ENCODE assay signal across 20 cellular contexts in the genomic region with DNA sequence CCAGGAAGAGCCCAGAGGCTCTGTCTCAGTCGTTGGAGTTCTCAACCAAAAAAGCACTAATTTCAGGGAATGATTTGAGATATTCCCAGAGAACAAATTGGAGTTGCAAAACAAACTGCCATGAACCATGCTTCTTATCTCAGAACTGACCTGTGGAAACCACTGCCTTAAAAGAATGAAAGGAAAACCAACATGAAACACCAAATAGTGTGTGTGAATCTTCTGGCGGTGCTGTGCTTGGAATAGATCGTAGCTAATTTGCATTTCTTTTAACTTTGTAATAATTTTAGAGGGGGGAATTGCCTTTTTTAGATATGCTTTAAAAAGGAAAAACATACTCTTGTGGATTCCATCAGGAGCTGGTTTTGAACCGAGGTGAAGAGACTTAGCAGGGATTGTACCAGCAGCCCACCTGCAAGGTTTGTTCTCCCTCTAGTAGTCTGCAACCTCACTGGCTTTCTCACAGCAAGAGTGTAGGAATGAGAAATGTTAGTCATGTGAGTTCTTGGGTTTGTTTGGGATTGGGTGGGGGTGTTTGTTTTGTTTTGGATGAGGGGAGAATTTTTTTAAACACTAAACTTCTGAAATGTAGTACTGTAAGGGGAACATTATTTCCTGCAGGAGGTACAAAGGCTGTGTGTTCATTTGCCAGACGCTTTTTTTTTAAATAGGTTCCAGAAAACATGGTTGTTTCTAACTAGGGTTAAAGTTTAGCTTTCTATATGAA. TPM values are rescaled to one million over a fixed set of nuclear protein-coding genes. Genes with fewer than 3 reads are reported as not detected.
DNase-seq lines count a peak whose midpoint lies in the region; ATAC-seq, FAIRE-seq and TF ChIP-seq lines count a peak whose summit lies in the region.
"Had no signal": no experiment of that assay in that cellular context is flagged by ENCODE, and none has a peak within 500 bp of the region (broad histone marks: within the 10 kb centered on the region; RNA-seq: fewer than 3 reads in every experiment).

No MANE protein-coding gene starts in this region.

- H3K4me2 ChIP-seq in IMR-90 (ENCODE audit: low read depth, low read length): no peak overlapping the region
- H3K4me2 ChIP-seq in HepG2 (ENCODE audit: low read depth, low read length): peak overlapping the region; percentile 60
- no peak overlapping the region for H3K4me2 ChIP-seq in mammary epithelial cell (ENCODE audit: insufficient read depth, low read depth, low read length)
- H3K4me2 ChIP-seq: BLaER1 had no signal

- TF ChIP-seq CTCF in IMR-90 (conservative IDR thresholded peaks at IDR 0.05; ENCODE audit: low read depth, low read length) (no peak), HepG2 (CRISPR knock-in tag; IDR thresholded peaks at IDR 0.05) (no peak), upper lobe of left lung (IDR thresholded peaks at IDR 0.05) (no peak), mammary epithelial cell (conservative IDR thresholded peaks at IDR 0.05 in 1 of 2, IDR thresholded peaks at IDR 0.05 in 1 of 2; ENCODE audit: extremely low read depth in 1 of 2, insufficient read depth in 1 of 2, low read depth in 1 of 2, low read length in 2 of 2) (no peak)

- no peak overlapping the region for H3K56ac ChIP-seq in IMR-90 (ENCODE audit: extremely low read depth, insufficient read depth, low read length)

- TF ChIP-seq EP300 in HepG2 (IDR thresholded peaks at IDR 0.05; ENCODE audit: low read depth in 2 of 2, low read length in 2 of 2) (peak in 1 of 2 experiments; percentile 80; a peak in 2 of 4 replicates), HepG2 (CRISPR knock-in tag; IDR thresholded peaks at IDR 0.05; ENCODE audit: borderline replicate concordance) (no peak), upper lobe of left lung (IDR thresholded peaks at IDR 0.05) (no peak)

- H4K8ac ChIP-seq in IMR-90 (ENCODE audit: low read depth in 2 of 2, low read length in 2 of 2): no peak overlapping the region

- intact Hi-C loops in IMR-90 (cut with micrococcal nuclease) (no loop called here), HepG2 (cut with micrococcal nuclease; ENCODE audit: unreplicated experiment) (loop anchor here (2.0 kb wide), 2 partner anchors 34 to 46 kb away; a partner anchor contains a TSS), mammary epithelial cell (cut with micrococcal nuclease) (no loop called here)

- peak; percentile 97 for FAIRE-seq in HepG2 (lab: Jason Lieb, UNC)

- H2AFZ ChIP-seq in IMR-90 (replicated peaks; ENCODE audit: low read length, poor library complexity) (no peak overlapping the region), HepG2 (ENCODE audit: low read length) (no peak overlapping the region), mammary epithelial cell (ENCODE audit: low read depth, low read length) (no peak overlapping the region)

- no peak overlapping the region for H3K14ac ChIP-seq in IMR-90 (replicated peaks; ENCODE audit: low read depth, low read length)

- no peak overlapping the region for H3K18ac ChIP-seq in IMR-90 (ENCODE audit: low read depth, low read length)

- H3K27me3 ChIP-seq in IMR-90 (ENCODE audit: control insufficient read depth, insufficient read depth, low read length) (no peaks in the 10 kb centered on the region), HepG2 (ENCODE audit: control insufficient read depth in 1 of 2, insufficient read depth in 2 of 2, low read length in 2 of 2) (no peaks in the 10 kb centered on the region), upper lobe of left lung (no peaks in the 10 kb centered on the region), mammary epithelial cell (ENCODE audit: insufficient read depth, low read length) (no peaks in the 10 kb centered on the region)
- H3K27me3 ChIP-seq: BLaER1, thyroid gland had no signal

- ATAC-seq in GM21515 (IDR thresholded peaks at IDR 0.05; ENCODE audit: unreplicated experiment) (peak; percentile 53), IMR-90 (ENCODE audit: low read depth) (peak; percentile 54), HepG2 (peak; percentile 92), upper lobe of left lung (ENCODE audit: low FRiP score in 2 of 2) (no peak), HG03520 (IDR thresholded peaks at IDR 0.05; ENCODE audit: unreplicated experiment) (no peak)
- ATAC-seq: activated T-cell treated with anti-CD3 and anti-CD28 coated beads, Interleukin-2, amount 50 U/mL, for 4 hours had no signal

- CTCF ChIA-PET in IMR-90 (lab: Yijun Ruan, JAX) (no interaction called here), HepG2 (lab: Yijun Ruan, JAX; ENCODE audit: low intra/inter-chr PET ratio, low total read pairs) (no interaction called here), mammary epithelial cell (lab: Charles Lee; ENCODE audit: low non-redundant PET) (no interaction called here)

- in situ Hi-C loops in IMR-90 (cut with MboI; ENCODE audit: low sequenced_read_pairs): no loop called here
- in situ Hi-C loops in HepG2 (cut with HindIII; ENCODE audit: extremely low pct_ligation_motif_present, low pct_unique_long_range_greater_than_20kb): no loop called here
- in situ Hi-C loops in mammary epithelial cell (cut with MboI; ENCODE audit: low sequenced_read_pairs in 2 of 2): no loop called here

- no peak overlapping the region for H3K9ac ChIP-seq in IMR-90 (ENCODE audit: low read depth, low read length)
- H3K9ac ChIP-seq in HepG2 (ENCODE audit: insufficient read depth, low read depth, low read length): peak overlapping the region; percentile 41
- H3K9ac ChIP-seq in mammary epithelial cell (ENCODE audit: insufficient read depth, low read length): no peak overlapping the region
- H3K9ac ChIP-seq: BLaER1 had no signal

- H3K23ac ChIP-seq in IMR-90 (ENCODE audit: low read depth, low read length): no peak overlapping the region

- TF ChIP-seq POLR2A in IMR-90 (IDR thresholded peaks at IDR 0.05; ENCODE audit: low read depth, low read length) (no peak), HepG2 (IDR thresholded peaks at IDR 0.05; ENCODE audit: insufficient read depth in 1 of 2, low read depth in 2 of 2, low read length in 2 of 2) (peak; percentile 39 to 62; a peak in 2 of 4 replicates), upper lobe of left lung (IDR thresholded peaks at IDR 0.05) (no peak)

- no peak overlapping the region for H4K5ac ChIP-seq in IMR-90 (ENCODE audit: low read depth, low read length)

- TF ChIP-seq RAD21 in IMR-90 (IDR thresholded peaks at IDR 0.05; ENCODE audit: low read length): no peak
- TF ChIP-seq RAD21 in HepG2 (CRISPR knock-in tag; IDR thresholded peaks at IDR 0.05): no peak

- no peak overlapping the region for H2BK5ac ChIP-seq in IMR-90 (ENCODE audit: low read depth, low read length, poor library complexity, severe bottlenecking)

- H3K4me3 ChIP-seq in IMR-90 (ENCODE audit: insufficient read depth, low read depth, low read length) (no peak overlapping the region), HepG2 (replicated peaks in 1 of 3; ENCODE audit: insufficient read depth in 1 of 3, low read depth in 2 of 3, low read length in 3 of 3) (peak overlapping the region in 1 of 3 experiments; percentile 34; a peak in 1 of 6 replicates), upper lobe of left lung (no peak overlapping the region), mammary epithelial cell (replicated peaks in 1 of 3; ENCODE audit: insufficient read depth in 1 of 3, low read depth in 2 of 3, low read length in 3 of 3) (no peak overlapping the region)
- H3K4me3 ChIP-seq: BLaER1, skin epidermis, thyroid gland had no signal

- no peak overlapping the region for H2AK9ac ChIP-seq in IMR-90 (replicated peaks; ENCODE audit: low read depth, low read length, poor library complexity)

- POLR2A ChIA-PET in IMR-90 (lab: Charles Lee; ENCODE audit: unreplicated experiment) (no interaction called here), HepG2 (lab: Yijun Ruan, JAX) (interaction anchor here (0.8 to 1.4 kb wide), 7 partner anchors 13 to 113 kb away, joined by 3 to 4 read pairs (median 4); no protein-coding TSS in a partner anchor)

- H3K9me3 ChIP-seq in IMR-90 (ENCODE audit: control insufficient read depth, insufficient read depth, low read length): no peaks in the 10 kb centered on the region
- H3K9me3 ChIP-seq in HepG2 (ENCODE audit: low read length): no peaks in the 10 kb centered on the region
- H3K9me3 ChIP-seq in upper lobe of left lung: no peaks in the 10 kb centered on the region
- H3K9me3 ChIP-seq in mammary epithelial cell (replicated peaks; ENCODE audit: insufficient read depth, low read length): no peaks in the 10 kb centered on the region
- H3K9me3 ChIP-seq: BLaER1, thyroid gland had no signal

- BruUV-seq in IMR-90 (replicated peaks; lab: Mats Ljungman, UMichigan) (no TSS peak), HepG2 (replicated peaks; lab: Mats Ljungman, UMichigan) (TSS peak; percentile 99), mammary epithelial cell (replicated peaks; lab: Mats Ljungman, UMichigan) (no TSS peak)

- H3K79me2 ChIP-seq in HepG2 (ENCODE audit: insufficient read depth, low read length): no peaks in the 10 kb centered on the region
- no peaks in the 10 kb centered on the region for H3K79me2 ChIP-seq in mammary epithelial cell (ENCODE audit: insufficient read depth, low read length)

- no peaks in the 10 kb centered on the region; the same call in none of the 2 replicates for H3K4me1 ChIP-seq in IMR-90 (ENCODE audit: control insufficient read depth, insufficient read depth, low read length)
- H3K4me1 ChIP-seq in HepG2 (ENCODE audit: insufficient read depth, low read length): peaks cover 71% of the 10 kb centered on the region
- no peaks in the 10 kb centered on the region for H3K4me1 ChIP-seq in upper lobe of left lung
- H3K4me1 ChIP-seq in mammary epithelial cell (ENCODE audit: insufficient read depth, low read length): no peaks in the 10 kb centered on the region
- H3K4me1 ChIP-seq: BLaER1 had no signal

- no peak overlapping the region for H2BK20ac ChIP-seq in IMR-90 (ENCODE audit: low read depth, low read length)

- H3K27ac ChIP-seq in IMR-90 (ENCODE audit: insufficient read depth, low read length): no peak overlapping the region
- peak overlapping the region; percentile 65 for H3K27ac ChIP-seq in HepG2 (ENCODE audit: extremely low read length, insufficient read depth, low read length)
- H3K27ac ChIP-seq in upper lobe of left lung: no peak overlapping the region
- H3K27ac ChIP-seq in mammary epithelial cell (ENCODE audit: insufficient read depth, low read depth, low read length): no peak overlapping the region
- H3K27ac ChIP-seq: BLaER1, skin epidermis, thyroid gland had no signal

- dilution Hi-C loops in IMR-90 (cut with HindIII; ENCODE audit: low sequenced_read_pairs, unreplicated experiment): no loop called here
- dilution Hi-C loops in mammary epithelial cell (cut with HindIII; ENCODE audit: low sequenced_read_pairs): no loop called here

- DNase-seq in COLO829 (ENCODE audit: low spot score): peak; percentile 34
- DNase-seq in IMR-90: no peak
- DNase-seq in HepG2 (ENCODE audit: low spot score): peak; percentile 91
- no peak for DNase-seq in upper lobe of left lung
- DNase-seq in mammary epithelial cell: no peak
- DNase-seq in SIG-M5 treated with dmso at 0.1 percent for 504 hours (lab: John Stamatoyannopoulos, UW; ENCODE audit: unreplicated experiment): no peak
- DNase-seq: 8988T; activated CD4-positive, alpha-beta T cell treated with anti-CD3 and anti-CD28 coated beads, Interleukin-2, amount 50 U/mL, for 1 hour; activated T-cell treated with anti-CD3 and anti-CD28 coated beads, Interleukin-2, amount 50 U/mL, for 4 hours; DMS153; effector memory CD4-positive, alpha-beta T cell; H9; KBM-7; NCI-H1092; stimulated activated CD4-positive, alpha-beta T cell treated with anti-CD3 and anti-CD28 coated beads, Interleukin-4, amount 100 ng/mL, for 4 hours; thyroid gland had no signal

- H3K79me1 ChIP-seq in IMR-90 (ENCODE audit: low read depth in 1 of 2, low read length in 2 of 2): peaks cover 3 to 14% of the 10 kb centered on the region in 2 experiments; a peak in 2 of 4 replicates

- no peak overlapping the region for H2BK120ac ChIP-seq in IMR-90 (ENCODE audit: low read depth, low read length)

- no peak overlapping the region for H3K4ac ChIP-seq in IMR-90 (ENCODE audit: low read depth, low read length)

- no peak overlapping the region for H4K91ac ChIP-seq in IMR-90 (ENCODE audit: insufficient read depth, low read depth, low read length)

- H4K20me1 ChIP-seq in IMR-90 (ENCODE audit: insufficient read depth, low read length): no peaks in the 10 kb centered on the region
- H4K20me1 ChIP-seq in HepG2 (ENCODE audit: insufficient read depth, low read length): no peaks in the 10 kb centered on the region
- H4K20me1 ChIP-seq in mammary epithelial cell (ENCODE audit: insufficient read depth, low read length): no peaks in the 10 kb centered on the region
- H4K20me1 ChIP-seq: BLaER1 had no signal

- H2BK15ac ChIP-seq in IMR-90 (ENCODE audit: low read depth, low read length): no peak overlapping the region

- WGBS in IMR-90 (ENCODE audit: extremely low coverage in 2 of 2, insufficient read length in 1 of 2), 2 experiments: 50% methylated on average over 1 of the region's 5 CpGs; no CpG with 5 or more reads in 1 of the 2 experiments
- WGBS in HepG2 (ENCODE audit: low lambda C conversion rate): 15% methylated on average over 5 of the region's 5 CpGs
- WGBS in upper lobe of left lung, 2 donors: 78 to 82% methylated on average over 5 of the region's 5 CpGs
- 73% methylated on average over 4 of the region's 5 CpGs for WGBS in mammary epithelial cell (ENCODE audit: low coverage, missing lambda C conversion rate)

- H3K9me1 ChIP-seq in IMR-90 (ENCODE audit: insufficient read depth, low read length): peaks cover 4% of the 10 kb centered on the region

- H3K36me3 ChIP-seq in IMR-90 (ENCODE audit: control insufficient read depth, insufficient read depth, low read length) (peaks cover 24% of the 10 kb centered on the region), HepG2 (replicated peaks in 1 of 2; ENCODE audit: control insufficient read depth in 1 of 2, insufficient read depth in 2 of 2, low read length in 2 of 2) (no peaks in the 10 kb centered on the region), upper lobe of left lung (peaks cover 0 to 7% (median 0%) of the 10 kb centered on the region in 4 donors), mammary epithelial cell (ENCODE audit: insufficient read depth, low read length) (peaks cover 2% of the 10 kb centered on the region)

- no peak overlapping the region for H2AK5ac ChIP-seq in IMR-90 (ENCODE audit: low read depth, low read length)

RNA-seq across cellular contexts. Expression of a gene that starts 45.7 kb away (rescaled TPM):
- under 0.01 TPM in 1 of 2 replicates, not detected in the other for total RNA-seq in IMR-90 (2012; rRNA removed)
- 0.03 and 0.04 TPM in 2 replicates for polyA plus RNA-seq in IMR-90 (2012; rRNA removed)
- polyA plus RNA-seq in IMR-90 (2012; cell fraction: cytosol; rRNA removed): 0.01 and 0.03 TPM in 2 replicates
- 0.06 TPM in 1 of 2 replicates, not detected in the other for polyA plus RNA-seq in IMR-90 (2012; cell fraction: nucleus; rRNA removed; ENCODE audit: low replicate concordance)
- total RNA-seq in HepG2 (2016; rRNA removed; fragmentation: Illumina TruSeq; extraction: Trizol): 2.2 and 2.9 TPM in 2 replicates
- 0.71 TPM in 1 of 2 replicates, not detected in the other for total RNA-seq in HepG2 (2016; cell fraction: cytosol; rRNA removed; fragmentation: Illumina TruSeq; extraction: Trizol; ENCODE audit: low read depth)
- 1.7 and 2.9 TPM in 2 replicates for total RNA-seq in HepG2 (2016; cell fraction: insoluble cytoplasmic fraction; rRNA removed; fragmentation: Illumina TruSeq; extraction: Trizol)
- total RNA-seq in HepG2 (2016; cell fraction: membrane; rRNA removed; fragmentation: Illumina TruSeq; extraction: Trizol): 0.56 and 0.59 TPM in 2 replicates
- 3.6 and 4.3 TPM in 2 replicates for total RNA-seq in HepG2 (2016; cell fraction: nucleus; rRNA removed; fragmentation: Illumina TruSeq; extraction: Trizol)
- 3.5 and 9.3 TPM in 2 replicates for polyA plus RNA-seq in HepG2 (2011; rRNA removed)
- polyA plus RNA-seq in HepG2 (2011; cell fraction: cytosol; rRNA removed): 3.1 and 3.2 TPM in 2 replicates
- polyA plus RNA-seq in HepG2 (2011; cell fraction: nucleus; rRNA removed): 1.5 and 3.6 TPM in 2 replicates
- 2.9 and 6.3 TPM in 2 replicates for polyA plus RNA-seq in HepG2 (2012)
- polyA plus RNA-seq in HepG2 (2016; cell fraction: cytosol; fragmentation: Illumina TruSeq; extraction: Trizol; ENCODE audit: low read depth): 0.10 and 0.25 TPM in 2 replicates
- polyA plus RNA-seq in HepG2 (2016; cell fraction: insoluble cytoplasmic fraction; fragmentation: Illumina TruSeq; extraction: Trizol; ENCODE audit: low read depth): 1.5 and 1.8 TPM in 2 replicates
- 0.27 and 0.65 TPM in 2 replicates for polyA plus RNA-seq in HepG2 (2016; cell fraction: membrane; fragmentation: Illumina TruSeq; extraction: Trizol; ENCODE audit: low read depth)
- polyA plus RNA-seq in HepG2 (2016; cell fraction: nucleus; fragmentation: Illumina TruSeq; extraction: Trizol; ENCODE audit: insufficient read depth, low read depth): 3.7 and 4.3 TPM in 2 replicates
- 4.0 TPM in 1 of 2 replicates, not detected in the other for polyA minus RNA-seq in HepG2 (2011; rRNA and poly(A)+ RNA removed; ENCODE audit: low replicate concordance)
- polyA minus RNA-seq in HepG2 (2011; cell fraction: cytosol; rRNA and poly(A)+ RNA removed): 2.1 and 3.0 TPM in 2 replicates
- 4.4 and 6.7 TPM in 2 replicates for polyA minus RNA-seq in HepG2 (2011; cell fraction: nucleus; rRNA and poly(A)+ RNA removed)
- total RNA-seq in upper lobe of left lung: 10 to 100 TPM in 3 of 6 donors, 1 to 10 TPM in 3; 4.9 to 22.8 (median 15.8) TPM
- total RNA-seq in mammary epithelial cell: not detected
- not detected for polyA plus RNA-seq in mammary epithelial cell
- polyA minus RNA-seq in mammary epithelial cell: not detected
- total RNA-seq: activated T-cell treated with anti-CD3 and anti-CD28 coated beads, Interleukin-2, amount 50 U/mL, for 4 hours; H9 had no signal

Comparison
In these comparisons a context has a peak if more than half of its experiments do, and no peak if none do; other contexts are left out.
1. DNase-seq: peak in COLO829 (single experiment) and HepG2 (single experiment); none in IMR-90 (single experiment), upper lobe of left lung (0 of 2), mammary epithelial cell (single experiment) and SIG-M5 treated with dmso at 0.1 percent for 504 hours (single experiment).
2. ATAC-seq: peak in GM21515 (single experiment), IMR-90 (single experiment) and HepG2 (single experiment); none in upper lobe of left lung (0 of 2) and HG03520 (single experiment).
3. POLR2A ChIP-seq: peak in HepG2 (2 of 2); none in IMR-90 (single experiment) and upper lobe of left lung (0 of 4).